Comparison of ENCODE assay signal across 21 cellular contexts in genomic region chr14:39367387-39367751, GRCh38.
A peak's percentile ranks its signal among the peaks of the same experiment; 100 is the strongest.
DNase-seq lines count a peak whose midpoint lies in the region; ATAC-seq and TF ChIP-seq lines count a peak whose summit lies in the region.
"Had no signal": no experiment of that assay in that cellular context is flagged by ENCODE, and none has a peak within 500 bp of the region (broad histone marks: within the 10 kb centered on the region; RNA-seq: fewer than 3 reads in every experiment).

No MANE protein-coding gene starts in this region.

- intact Hi-C loops in Right ventricle myocardium inferior (cut with DNase I) = loop anchor here (5.0 kb wide), 1 partner anchor 255 kb away; the partner anchor contains the start of gene GEMIN2
- intact Hi-C loops in left ventricle myocardium inferior (cut with micrococcal nuclease) = no loop called here
- intact Hi-C loops in aorta (cut with DNase I) = loop anchor here (5.0 to 10.0 kb wide), 3 partner anchors 53 to 260 kb away; partner anchors contain the start of gene PNN (in 1 of the 2)

- DNase-seq in Right ventricle myocardium inferior (ENCODE audit: missing footprints) = no peak
- no peak for DNase-seq in left ventricle myocardium inferior
- peak; percentile 75 for DNase-seq in endodermal cell
- DNase-seq in left lobe of liver (ENCODE audit: low spot score) = no peak
- DNase-seq in aorta = no peak
- no peak for DNase-seq in DMS79 treated with DMSO at 0.1 percent for 48 hours (lab: John Stamatoyannopoulos, UW)
- no peak for DNase-seq in NCI-H1105 (lab: John Stamatoyannopoulos, UW)
- DNase-seq in GOT3 (lab: John Stamatoyannopoulos, UW) = no peak
- DNase-seq: activated CD4-positive, alpha-beta T cell treated with anti-CD3 and anti-CD28 coated beads for 4 hours; brain microvascular endothelial cell; mammary epithelial cell; NCI-H1092; NCI-H2029; NCI-H226; NCI-H774; OCI-M1; stomach; T-cell had no signal

- no peak overlapping the region for H3K4me3 Mint-ChIP-seq in endodermal cell
- H3K4me3 Mint-ChIP-seq: dendritic cell treated with granulocyte-macrophage colony-stimulating factor and Interleukin-4, amounts not matched to agents 40 ng/mL and 50 ng/mL, for 4 days; T-cell had no signal

- H3K9me3 ChIP-seq in left ventricle myocardium inferior (replicated peaks) (peaks cover 28% of the 10 kb centered on the region), endodermal cell (ENCODE audit: control insufficient read depth, low read length) (peaks cover 22% of the 10 kb centered on the region), aorta (ENCODE audit: control insufficient read depth, low read length) (no peaks in the 10 kb centered on the region)

- TF ChIP-seq CTCF in left ventricle myocardium inferior (IDR thresholded peaks at IDR 0.05; ENCODE audit: borderline replicate concordance) (no peak), endodermal cell (conservative IDR thresholded peaks at IDR 0.05) (no peak)

- H3K27ac ChIP-seq in left ventricle myocardium inferior (replicated peaks) (no peak overlapping the region), endodermal cell (ENCODE audit: low read depth, low read length) (no peak overlapping the region), aorta (ENCODE audit: low read depth in 1 of 2, low read length in 2 of 2) (no peak overlapping the region)
- H3K27ac ChIP-seq: brain microvascular endothelial cell, stomach, tibial nerve had no signal

- ATAC-seq in Right ventricle myocardium inferior = peak; percentile 43
- ATAC-seq in left lobe of liver = peak; percentile 36
- peak; percentile 22 for ATAC-seq in aorta (ENCODE audit: low FRiP score)
- ATAC-seq: sciatic nerve, T-cell had no signal

- H3K36me3 ChIP-seq in left ventricle myocardium inferior (peaks cover 32% of the 10 kb centered on the region), endodermal cell (ENCODE audit: control insufficient read depth, insufficient read depth, low read length) (no peaks in the 10 kb centered on the region), aorta (ENCODE audit: control insufficient read depth in 1 of 2, insufficient read depth in 2 of 2, low read length in 1 of 2) (no peaks in the 10 kb centered on the region)
- H3K36me3 ChIP-seq: brain microvascular endothelial cell had no signal

- H3K27me3 Mint-ChIP-seq in endodermal cell (ENCODE audit: insufficient read depth) = no peaks in the 10 kb centered on the region
- H3K27me3 Mint-ChIP-seq: dendritic cell treated with granulocyte-macrophage colony-stimulating factor and Interleukin-4, amounts not matched to agents 40 ng/mL and 50 ng/mL, for 4 days; T-cell had no signal

- H3K4me1 ChIP-seq in left ventricle myocardium inferior (peaks cover 21% of the 10 kb centered on the region), endodermal cell (ENCODE audit: control insufficient read depth, insufficient read depth, low read length) (peaks cover 8% of the 10 kb centered on the region), aorta (ENCODE audit: control insufficient read depth in 1 of 2, insufficient read depth in 2 of 2, low read length in 2 of 2) (peaks cover 0 to 1% of the 10 kb centered on the region in 2 donors)
- H3K4me1 ChIP-seq: tibial nerve had no signal

- peak overlapping the region; percentile 55 for H3K27ac Mint-ChIP-seq in endodermal cell
- H3K27ac Mint-ChIP-seq: dendritic cell treated with granulocyte-macrophage colony-stimulating factor and Interleukin-4, amounts not matched to agents 40 ng/mL and 50 ng/mL, for 4 days; T-cell had no signal

- H3K27me3 ChIP-seq in left ventricle myocardium inferior (ENCODE audit: low read depth) (no peaks in the 10 kb centered on the region), endodermal cell (ENCODE audit: control insufficient read depth, insufficient read depth, low read length, poor library complexity, severe bottlenecking) (no peaks in the 10 kb centered on the region), aorta (ENCODE audit: control insufficient read depth in 1 of 2, insufficient read depth in 2 of 2, low read length in 1 of 2) (no peaks in the 10 kb centered on the region)
- H3K27me3 ChIP-seq: brain microvascular endothelial cell, stomach, tibial nerve had no signal

- peaks cover 11% of the 10 kb centered on the region for H3K9me3 Mint-ChIP-seq in endodermal cell

- H3K4me3 ChIP-seq in left ventricle myocardium inferior (no peak overlapping the region), endodermal cell (ENCODE audit: low read length) (no peak overlapping the region), aorta (ENCODE audit: low read length in 2 of 2) (no peak overlapping the region)
- H3K4me3 ChIP-seq: stomach, tibial nerve had no signal

- peaks cover 31% of the 10 kb centered on the region for H3K4me1 Mint-ChIP-seq in endodermal cell

- WGBS in endodermal cell (ENCODE audit: insufficient coverage in 1 of 2, insufficient read length in 1 of 2), 2 experiments = 20 to 46% methylated on average over 1 to 2 of the region's 2 CpGs
- WGBS in aorta, 2 donors = 64 to 70% methylated on average over 2 of the region's 2 CpGs

- peaks cover 21% of the 10 kb centered on the region for H3K36me3 Mint-ChIP-seq in endodermal cell (ENCODE audit: low read depth)

- no peak overlapping the region for H3K9ac ChIP-seq in endodermal cell (ENCODE audit: extremely low read depth, low read length, poor library complexity, severe bottlenecking)
